Comparison of ENCODE assay signal across 8 cellular contexts in the genomic region with DNA sequence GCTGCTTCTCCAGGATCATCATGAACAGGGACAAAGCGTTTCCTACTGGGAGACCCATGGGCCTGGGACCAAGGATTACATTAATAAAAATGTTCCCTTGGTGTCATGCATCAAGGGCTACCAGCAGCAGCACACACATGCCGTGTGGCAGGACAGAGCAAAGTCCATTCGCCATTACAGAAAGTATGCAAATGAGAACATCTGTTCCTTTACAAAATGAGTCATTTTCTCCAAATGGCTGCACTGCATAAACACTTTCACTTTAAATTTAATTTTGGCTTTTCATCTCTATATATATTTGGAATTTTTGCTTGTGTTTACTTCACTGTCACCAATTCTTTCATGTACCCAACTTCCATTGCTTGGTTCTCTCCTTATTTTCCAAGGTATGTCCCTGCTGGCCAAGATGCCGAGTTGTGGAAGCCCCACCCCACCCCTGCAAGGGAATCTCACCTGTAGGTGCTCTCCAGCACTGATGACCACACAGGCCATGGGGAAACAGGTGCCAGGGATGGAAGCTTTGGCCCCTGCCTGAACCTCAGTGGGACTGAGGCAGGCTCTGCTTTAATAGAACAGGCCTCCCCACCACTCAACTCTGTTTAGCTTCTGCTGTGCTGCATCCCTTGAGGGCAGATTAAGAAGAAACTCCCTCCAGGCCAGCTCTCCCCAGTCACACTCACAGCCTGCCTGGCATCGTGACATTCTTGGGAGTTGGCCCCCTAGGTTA.
DNase-seq lines count a peak whose midpoint lies in the region; ATAC-seq and TF ChIP-seq lines count a peak whose summit lies in the region.
"Had no signal": no experiment of that assay in that cellular context is flagged by ENCODE, and none has a peak within 500 bp of the region (broad histone marks: within the 10 kb centered on the region; RNA-seq: fewer than 3 reads in every experiment).

No MANE protein-coding gene starts in this region.

- H3K9me3 Mint-ChIP-seq in memory B cell: peaks cover 9% of the 10 kb centered on the region

- DNase-seq in GM13977 (ENCODE audit: low spot score): peak; percentile 63
- peak; percentile 50 for DNase-seq in MM.1S
- no peak for DNase-seq in memory B cell (ENCODE audit: low spot score in 2 of 2)
- DNase-seq in HAP-1 (ENCODE audit: low spot score in 2 of 2): no peak
- no peak for DNase-seq in substantia nigra (lab: John Stamatoyannopoulos, UW)
- DNase-seq: naive thymus-derived CD4-positive, alpha-beta T cell had no signal

- H3K9me3 ChIP-seq in MM.1S (replicated peaks; ENCODE audit: insufficient read depth, low read length) (no peaks in the 10 kb centered on the region), HAP-1 (peaks cover 2% of the 10 kb centered on the region)

- no peaks in the 10 kb centered on the region for H4K20me1 ChIP-seq in MM.1S (ENCODE audit: insufficient read depth, low read length)

- peak overlapping the region; percentile 60 for H3K4me3 Mint-ChIP-seq in memory B cell
- H3K4me3 Mint-ChIP-seq: naive thymus-derived CD4-positive, alpha-beta T cell had no signal

- H3K27ac ChIP-seq in MM.1S (ENCODE audit: low read length): no peak overlapping the region
- H3K27ac ChIP-seq in substantia nigra (ENCODE audit: low read depth, low read length, poor library complexity, severe bottlenecking): no peak overlapping the region

- H3K4me1 ChIP-seq in MM.1S (ENCODE audit: low read length) (peaks cover 15% of the 10 kb centered on the region), HAP-1 (no peaks in the 10 kb centered on the region)

- no peaks in the 10 kb centered on the region for H3K79me2 ChIP-seq in MM.1S (ENCODE audit: low read length)

- no peak for TF ChIP-seq CTCF in GM13977 (IDR thresholded peaks at IDR 0.05; ENCODE audit: extremely low read depth, insufficient read depth, missing control alignments)
- TF ChIP-seq CTCF in MM.1S (IDR thresholded peaks at IDR 0.05; ENCODE audit: low read length): no peak

- peak overlapping the region; percentile 19 for H3K4me2 ChIP-seq in MM.1S (ENCODE audit: low read depth, low read length)

- ATAC-seq in GM19455 (IDR thresholded peaks at IDR 0.05; ENCODE audit: unreplicated experiment) (peak; percentile 64), memory B cell (ENCODE audit: low read depth) (peak; percentile 78), HG02840 (IDR thresholded peaks at IDR 0.05; ENCODE audit: low FRiP score, unreplicated experiment) (no peak)
- ATAC-seq: naive thymus-derived CD4-positive, alpha-beta T cell had no signal

- H3K27ac Mint-ChIP-seq in memory B cell: no peak overlapping the region
- H3K27ac Mint-ChIP-seq: naive thymus-derived CD4-positive, alpha-beta T cell had no signal

- no peak overlapping the region for H3K9ac ChIP-seq in MM.1S (ENCODE audit: low read length)

- 0 out of 2 replicates have a peak overlapping the region, but pooled peaks have one; percentile 2 for H2AFZ ChIP-seq in MM.1S (ENCODE audit: low read length)

- no peak overlapping the region for H3K4me3 ChIP-seq in MM.1S (ENCODE audit: low read length)
- H3K4me3 ChIP-seq in HAP-1: no peak overlapping the region

- in situ Hi-C loops in GM13977 (cut with MboI; ENCODE audit: low pct_unique_long_range_greater_than_20kb, low sequenced_read_pairs, unreplicated experiment): no loop called here
- in situ Hi-C loops in HAP-1 (cut with MboI; ENCODE audit: low sequenced_read_pairs): no loop called here

- no peaks in the 10 kb centered on the region for H3K27me3 ChIP-seq in MM.1S (replicated peaks; ENCODE audit: insufficient read depth, low read length)
- no peaks in the 10 kb centered on the region for H3K27me3 ChIP-seq in HAP-1 (ENCODE audit: low read depth)

- peaks cover 5% of the 10 kb centered on the region for H3K36me3 Mint-ChIP-seq in memory B cell

- peaks cover 11% of the 10 kb centered on the region for H3K4me1 Mint-ChIP-seq in memory B cell

- H3F3A ChIP-seq in MM.1S (ENCODE audit: insufficient read depth, low read length): no peaks in the 10 kb centered on the region; the same call in 1 of the 2 replicates

- H3K36me3 ChIP-seq in MM.1S (replicated peaks; ENCODE audit: insufficient read depth, low read length): no peaks in the 10 kb centered on the region
- H3K36me3 ChIP-seq in HAP-1 (replicated peaks): no peaks in the 10 kb centered on the region

- no peaks in the 10 kb centered on the region for H3K9me2 ChIP-seq in MM.1S (replicated peaks; ENCODE audit: insufficient read depth, low read length)

- H3K27me3 Mint-ChIP-seq in memory B cell: no peaks in the 10 kb centered on the region

Comparison
In these comparisons a context has a peak if more than half of its experiments do, and no peak if none do; other contexts are left out.
1. DNase-seq: peak in GM13977 (single experiment) and MM.1S (single experiment); none in memory B cell (0 of 2), HAP-1 (0 of 2) and substantia nigra (0 of 49).